In genomic region chr12:19746471-19746870, GRCh38 we compare ENCODE assay signal across 2 cellular contexts.
TF ChIP-seq lines count a peak whose summit lies in the region.

No MANE protein-coding gene starts in this region.

TF ChIP-seq in IMR-90, 13 proteins besides CTCF, POLR2A, EP300 and RAD21:
- TF ChIP-seq USF2 (IDR thresholded peaks at IDR 0.05; ENCODE audit: low read depth, low read length) (no peak), BHLHE40 (IDR thresholded peaks at IDR 0.05; ENCODE audit: low read depth, low read length) (no peak), CEBPB (IDR thresholded peaks at IDR 0.05; ENCODE audit: low read depth, low read length) (no peak), MXI1 (IDR thresholded peaks at IDR 0.05; ENCODE audit: borderline replicate concordance, low read depth, low read length) (no peak), SMC3 (IDR thresholded peaks at IDR 0.05; ENCODE audit: low read depth, low read length) (no peak), MAZ (IDR thresholded peaks at IDR 0.05; ENCODE audit: borderline replicate concordance, low read depth, low read length) (no peak), FOS (IDR thresholded peaks at IDR 0.05; ENCODE audit: low read depth, low read length) (no peak), CHD1 (IDR thresholded peaks at IDR 0.05; ENCODE audit: low read depth, low read length) (no peak), RCOR1 (IDR thresholded peaks at IDR 0.05; ENCODE audit: insufficient replicate concordance, low read length) (no peak), NFE2L2 (IDR thresholded peaks at IDR 0.05; ENCODE audit: low read depth, low read length) (no peak)
TF ChIP-seq in IMR-90: peak in this region for 0.

TF ChIP-seq in endothelial cell of umbilical vein, 7 proteins besides CTCF, POLR2A, EP300 and RAD21:
- TF ChIP-seq MAX (IDR thresholded peaks at IDR 0.05; ENCODE audit: insufficient read depth, insufficient read length) (no peak), FOS (IDR thresholded peaks at IDR 0.05; ENCODE audit: borderline replicate concordance, insufficient read depth, low read length) (no peak), GATA2 (IDR thresholded peaks at IDR 0.05; ENCODE audit: insufficient read depth, insufficient read length, low read depth, low read length) (no peak), EZH2 (IDR thresholded peaks at IDR 0.05; ENCODE audit: borderline replicate concordance, low read depth, low read length, severe bottlenecking) (no peak), MYC (IDR thresholded peaks at IDR 0.05; ENCODE audit: low read depth, low read length) (no peak), POLR2AphosphoS5 (IDR thresholded peaks at IDR 0.05; ENCODE audit: insufficient read depth, low read depth, low read length) (no peak), JUN (IDR thresholded peaks at IDR 0.05; ENCODE audit: borderline replicate concordance, insufficient read depth, insufficient read length, low read depth) (no peak)
